In genomic region chr3:101148001-101148400, GRCh38 we compare ENCODE assay signal across 1 cellular context.
A peak's percentile ranks its signal among the peaks of the same experiment; 100 is the strongest.
TF ChIP-seq lines count a peak whose summit lies in the region.

No MANE protein-coding gene starts in this region.

TF ChIP-seq in K562, 482 proteins besides CTCF, POLR2A, EP300 and RAD21 (continued from another document):
- TF ChIP-seq MITF (IDR thresholded peaks at IDR 0.05), result no peak
- TF ChIP-seq ZNF384 (IDR thresholded peaks at IDR 0.05; ENCODE audit: low read depth, low read length), result no peak
- TF ChIP-seq ZNF592 (IDR thresholded peaks at IDR 0.05), result peak; percentile 67; the same call in 1 of the 2 replicates
- TF ChIP-seq TEAD4 (IDR thresholded peaks at IDR 0.05; ENCODE audit: low read length), result peak; percentile 73
- TF ChIP-seq TEAD4 (CRISPR knock-in tag; IDR thresholded peaks at IDR 0.05; ENCODE audit: borderline replicate concordance), result no peak
- peak; percentile 52; the same call in 1 of the 2 replicates for TF ChIP-seq TAL1 (IDR thresholded peaks at IDR 0.05)
- TF ChIP-seq AFF1 (IDR thresholded peaks at IDR 0.05; ENCODE audit: low read depth in 1 of 2, partially characterized antibody in 2 of 2), result no peak
- TF ChIP-seq ELK3 (CRISPR knock-in tag; IDR thresholded peaks at IDR 0.05), result no peak
- TF ChIP-seq JUND (IDR thresholded peaks at IDR 0.05; ENCODE audit: borderline replicate concordance, low read depth, low read length), result peak; percentile 68; the same call in 1 of the 2 replicates
- peak; percentile 61; the same call in 1 of the 3 replicates for TF ChIP-seq JUND (tag; IDR thresholded peaks at IDR 0.05; ENCODE audit: borderline replicate concordance, low read depth, low read length)
- TF ChIP-seq ADNP (tag; IDR thresholded peaks at IDR 0.05), result 0 out of 2 replicates have a peak, but pooled peaks have one; percentile 18
- no peak for TF ChIP-seq NR2C1 (IDR thresholded peaks at IDR 0.05)
- peak; percentile 45; the same call in 1 of the 2 replicates for TF ChIP-seq NR2C1 (tag; IDR thresholded peaks at IDR 0.05)
- TF ChIP-seq ZNF175 (CRISPR knock-in tag; IDR thresholded peaks at IDR 0.05; ENCODE audit: low read depth), result peak; percentile 79
